Comparison of ENCODE assay signal across 15 cellular contexts in the genomic region with DNA sequence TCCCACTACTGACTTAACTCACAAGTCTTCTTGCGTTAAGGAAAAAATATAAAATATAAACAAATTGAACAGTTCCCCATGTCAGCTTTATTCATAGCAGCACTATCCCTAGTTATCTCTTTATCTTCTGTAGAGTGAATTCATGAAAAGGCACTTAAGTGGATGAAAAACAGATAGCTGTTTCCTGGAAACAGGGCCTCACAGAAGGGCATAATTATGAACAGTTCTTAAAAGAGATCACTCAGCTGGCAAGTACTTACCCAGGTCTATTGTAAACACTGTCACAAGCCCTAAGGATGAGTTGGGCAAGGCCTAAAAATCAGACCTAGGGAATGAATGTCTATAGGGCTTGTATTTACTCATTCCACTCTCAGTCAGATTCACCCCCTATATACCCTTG. TPM values are rescaled to one million over a fixed set of nuclear protein-coding genes. Genes with fewer than 3 reads are reported as not detected.
DNase-seq lines count a peak whose midpoint lies in the region; FAIRE-seq and TF ChIP-seq lines count a peak whose summit lies in the region.
"Had no signal": no experiment of that assay in that cellular context is flagged by ENCODE, and none has a peak within 500 bp of the region (broad histone marks: within the 10 kb centered on the region; RNA-seq: fewer than 3 reads in every experiment).

No MANE protein-coding gene starts in this region.

- no peaks in the 10 kb centered on the region for H3K9me3 Mint-ChIP-seq in HFFc6
- H3K9me3 Mint-ChIP-seq: central memory CD8-positive, alpha-beta T cell; neural crest cell had no signal

- H3K4me3 Mint-ChIP-seq in HFFc6: no peak overlapping the region; the same call in 1 of the 2 replicates
- H3K4me3 Mint-ChIP-seq: central memory CD8-positive, alpha-beta T cell; neural crest cell had no signal

- DNase-seq in COR-L47 (lab: John Stamatoyannopoulos, UW) (peak; percentile 38), HFFc6 (peak; percentile 62), NCI-H774 (lab: John Stamatoyannopoulos, UW) (peak; percentile 26), bronchial epithelial cell (ENCODE audit: low read depth) (peak; percentile 68), NOMO-1 (lab: John Stamatoyannopoulos, UW; ENCODE audit: unreplicated experiment in 2 of 2) (no peak), GF-D8 (lab: John Stamatoyannopoulos, UW) (no peak), amygdala (lab: John Stamatoyannopoulos, UW) (no peak)
- DNase-seq in stimulated activated naive CD4-positive, alpha-beta T cell (lab: John Stamatoyannopoulos, UW): no peak
- DNase-seq: activated CD4-positive, alpha-beta T cell treated with anti-CD3 and anti-CD28 coated beads for 4 hours; activated gamma-delta T cell; MG63 had no signal

- H3K4me1 Mint-ChIP-seq in HFFc6 (ENCODE audit: low read depth): peaks cover 64% of the 10 kb centered on the region
- H3K4me1 Mint-ChIP-seq: central memory CD8-positive, alpha-beta T cell; neural crest cell had no signal

- no peaks in the 10 kb centered on the region for H3K27me3 Mint-ChIP-seq in HFFc6 (ENCODE audit: insufficient read depth)
- H3K27me3 Mint-ChIP-seq: central memory CD8-positive, alpha-beta T cell had no signal

- no peaks in the 10 kb centered on the region for H3K36me3 ChIP-seq in bronchial epithelial cell (ENCODE audit: control insufficient read depth, insufficient read depth, low read length)
- H3K36me3 ChIP-seq: suprapubic skin had no signal

- H3K27me3 ChIP-seq in bronchial epithelial cell (ENCODE audit: control insufficient read depth, insufficient read depth, low read length): no peaks in the 10 kb centered on the region
- H3K27me3 ChIP-seq: MG63, suprapubic skin had no signal

- no peak overlapping the region for H3K4me3 ChIP-seq in bronchial epithelial cell (ENCODE audit: low read depth, low read length)
- H3K4me3 ChIP-seq: lung, MG63, suprapubic skin had no signal

- H3K27ac Mint-ChIP-seq in HFFc6: peak overlapping the region; percentile 65

- peaks cover 41% of the 10 kb centered on the region for H3K36me3 Mint-ChIP-seq in HFFc6 (ENCODE audit: low read depth)

- TF ChIP-seq CTCF in HFFc6 (IDR thresholded peaks at IDR 0.05) (no peak), bronchial epithelial cell (IDR thresholded peaks at IDR 0.05; ENCODE audit: insufficient read depth, low read length, severe bottlenecking) (no peak)

- FAIRE-seq in bronchial epithelial cell (lab: Jason Lieb, UNC): no peak

RNA-seq across cellular contexts. Expression of a gene that starts 10.7 kb away (rescaled TPM):
- 10 to 100 TPM; 17.2 to 20.9 (median 19.5) TPM for total RNA-seq in HFFc6 (2021; fragmentation: NEBNext Ultra II Directional; extraction: Animal tissue kit (Norgen Biotek cat#: 25700))
- 9.2 and 9.6 TPM in 2 replicates for total RNA-seq in bronchial epithelial cell

Comparison
In these comparisons a context has a peak if more than half of its experiments do, and no peak if none do; other contexts are left out.
1. DNase-seq: peak in COR-L47 (single experiment), HFFc6 (single experiment), NCI-H774 (single experiment) and bronchial epithelial cell (single experiment); none in NOMO-1 (0 of 2), GF-D8 (single experiment), amygdala (0 of 56) and stimulated activated naive CD4-positive, alpha-beta T cell (0 of 6).